In genomic region chr13:112690242-112690943, GRCh38 we compare ENCODE assay signal across 8 cellular contexts. TPM values are rescaled to one million over a fixed set of nuclear protein-coding genes. Genes with fewer than 3 reads are reported as not detected.
A peak's percentile ranks its signal among the peaks of the same experiment; 100 is the strongest.
DNase-seq lines count a peak whose midpoint lies in the region; ATAC-seq and TF ChIP-seq lines count a peak whose summit lies in the region.

No MANE protein-coding gene starts in this region.

- no peaks in the 10 kb centered on the region for H3K27me3 Mint-ChIP-seq in activated naive CD8-positive, alpha-beta T cell

- no peak overlapping the region for H3K9ac ChIP-seq in rectal smooth muscle tissue (ENCODE audit: low read length)

- H3K9me3 ChIP-seq in left ventricle myocardium inferior (replicated peaks), result no peaks in the 10 kb centered on the region

- H3K36me3 ChIP-seq in left ventricle myocardium inferior (no peaks in the 10 kb centered on the region), rectal smooth muscle tissue (ENCODE audit: control insufficient read depth, insufficient read depth, low read length) (no peaks in the 10 kb centered on the region)

- H3K4me3 ChIP-seq in NB4 (ENCODE audit: low read depth, low read length), result peak overlapping the region; percentile 92
- peak overlapping the region; percentile 99 for H3K4me3 ChIP-seq in left ventricle myocardium inferior
- peak overlapping the region; percentile 71 for H3K4me3 ChIP-seq in rectal smooth muscle tissue (ENCODE audit: low read length)

- H3K27ac ChIP-seq in left ventricle myocardium inferior (replicated peaks), result peak overlapping the region; percentile 97
- H3K27ac ChIP-seq in rectal smooth muscle tissue (ENCODE audit: low read depth, low read length), result peak overlapping the region; percentile 62

- H3K36me3 Mint-ChIP-seq in activated naive CD8-positive, alpha-beta T cell, result no peaks in the 10 kb centered on the region

- peak overlapping the region; percentile 89 for H3K4me3 Mint-ChIP-seq in activated naive CD8-positive, alpha-beta T cell

- peak in 4 of 6 experiments; percentile 17 to 49 (median 38) for DNase-seq in stimulated activated naive CD4-positive, alpha-beta T cell (lab: John Stamatoyannopoulos, UW)
- no peak for DNase-seq in stimulated activated naive CD4-positive, alpha-beta T cell treated with Interleukin-2 at 50 U/mL for 16 hours (lab: John Stamatoyannopoulos, UW)
- DNase-seq in NB4 (ENCODE audit: low read depth), result peak; percentile 66
- peak; percentile 62 for DNase-seq in left ventricle myocardium inferior
- DNase-seq in foreskin melanocyte, result no peak

- H3K9me3 Mint-ChIP-seq in activated naive CD8-positive, alpha-beta T cell (ENCODE audit: low read depth), result no peaks in the 10 kb centered on the region

- no peak for TF ChIP-seq POLR2A in NB4 (IDR thresholded peaks at IDR 0.05; ENCODE audit: extremely low read depth, insufficient read length)

- peaks cover 45% of the 10 kb centered on the region for H3K4me1 Mint-ChIP-seq in activated naive CD8-positive, alpha-beta T cell (ENCODE audit: low read depth)

- H3K4me1 ChIP-seq in left ventricle myocardium inferior, result peaks cover 66% of the 10 kb centered on the region
- H3K4me1 ChIP-seq in rectal smooth muscle tissue (ENCODE audit: control insufficient read depth, insufficient read depth, low read length), result peaks cover 8% of the 10 kb centered on the region

- TF ChIP-seq CTCF in NB4 (IDR thresholded peaks at IDR 0.05; ENCODE audit: low read depth, low read length), result no peak
- TF ChIP-seq CTCF in left ventricle myocardium inferior (IDR thresholded peaks at IDR 0.05; ENCODE audit: borderline replicate concordance), result no peak

- H3K27ac Mint-ChIP-seq in activated naive CD8-positive, alpha-beta T cell, result peak overlapping the region; percentile 28

- ATAC-seq in HG02623 (IDR thresholded peaks at IDR 0.05; ENCODE audit: unreplicated experiment), result peak; percentile 29

- intact Hi-C loops in left ventricle myocardium inferior (cut with micrococcal nuclease), result no loop called here

- no peaks in the 10 kb centered on the region for H3K27me3 ChIP-seq in left ventricle myocardium inferior (ENCODE audit: low read depth)
- H3K27me3 ChIP-seq in rectal smooth muscle tissue (ENCODE audit: control insufficient read depth, insufficient read depth, low read length), result no peaks in the 10 kb centered on the region

RNA-seq across cellular contexts. Expression of gene ATP11A, which starts 0.6 kb away (rescaled TPM):
- total RNA-seq in left ventricle myocardium inferior, result 106 TPM

Comparison
In these comparisons a context has a peak if more than half of its experiments do, and no peak if none do; other contexts are left out.
1. DNase-seq: peak in stimulated activated naive CD4-positive, alpha-beta T cell (4 of 6), NB4 (single experiment) and left ventricle myocardium inferior (single experiment); none in stimulated activated naive CD4-positive, alpha-beta T cell treated with Interleukin-2 at 50 U/mL for 16 hours (single experiment) and foreskin melanocyte (single experiment).
2. Peak in every context shown above with its lines, with median percentiles within 50 percentile points of each other: H3K4me3 ChIP-seq.